8 cellular contexts compared by ENCODE assay signal in the genomic region with DNA sequence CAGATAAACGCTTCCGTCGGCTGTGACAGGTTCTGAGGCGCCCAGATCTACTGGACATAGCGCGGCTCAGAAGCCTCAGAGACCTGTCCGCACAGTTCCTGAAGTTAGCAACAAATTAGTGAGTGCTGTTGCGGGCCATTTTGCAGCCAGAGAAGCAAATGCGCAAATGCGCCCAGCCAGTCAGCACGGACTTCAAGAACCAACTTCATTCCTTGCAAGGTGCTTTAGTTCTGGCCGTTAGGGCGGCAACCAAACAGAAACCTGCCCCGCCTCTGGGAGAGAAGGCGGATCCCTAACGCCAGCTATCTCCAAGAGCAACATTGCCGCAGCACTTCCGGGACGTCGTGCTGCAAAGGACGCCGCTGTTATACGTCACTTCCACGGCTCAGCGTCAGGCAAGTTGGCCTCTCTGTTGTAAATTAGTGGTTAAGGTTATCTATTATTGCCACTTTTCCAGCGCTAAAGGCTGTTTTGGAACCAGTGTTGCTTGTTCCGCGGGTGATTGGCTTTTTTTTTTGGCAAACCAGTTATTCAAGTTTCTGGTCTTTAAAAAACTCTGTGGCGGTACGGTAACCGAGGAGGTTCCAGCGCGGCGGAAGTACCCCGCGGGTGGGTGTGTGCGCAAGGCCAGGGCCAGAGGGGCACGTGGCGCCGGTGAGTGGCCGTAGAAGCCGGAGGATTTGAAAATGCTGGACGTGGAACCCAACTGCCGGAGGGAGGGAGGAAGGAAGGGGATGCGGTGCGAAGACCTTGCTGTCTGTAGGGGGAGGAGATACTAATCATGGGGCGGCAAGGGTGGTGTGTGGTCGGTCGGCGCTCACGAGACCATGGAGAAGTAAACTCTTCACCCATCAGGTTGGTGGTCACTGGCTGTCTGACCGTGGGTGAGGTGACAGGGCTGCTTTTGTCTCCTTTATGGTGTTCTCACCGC. TPM values are rescaled to one million over a fixed set of nuclear protein-coding genes. Genes with fewer than 3 reads are reported as not detected.
DNase-seq lines count a peak whose midpoint lies in the region; TF ChIP-seq lines count a peak whose summit lies in the region.

Gene GAR1, plus strand, starts transcription at position 612 of the 931 bp plus-strand sequence. CDS start 403 bp downstream, outside the sequence.

- H3K9ac ChIP-seq in SK-N-MC (ENCODE audit: insufficient read length): peak within 1 kb of the TSS; percentile 93

- H3K4me3 Mint-ChIP-seq in HFFc6: peak within 1 kb of the TSS; percentile 98
- H3K4me3 Mint-ChIP-seq in activated naive CD4-positive, alpha-beta T cell treated with anti-CD3 and anti-CD28 coated beads, Interleukin-2, amount 10 ng/mL, durations not matched to agents 7 days and 5 days: peak within 1 kb of the TSS; percentile 98

- H3K36me3 Mint-ChIP-seq in HFFc6 (ENCODE audit: low read depth): peaks cover 29% of the 10 kb centered on the region
- peaks cover 43% of the 10 kb centered on the region for H3K36me3 Mint-ChIP-seq in activated naive CD4-positive, alpha-beta T cell treated with anti-CD3 and anti-CD28 coated beads, Interleukin-2, amount 10 ng/mL, durations not matched to agents 7 days and 5 days

- DNase-seq in GM04503 (ENCODE audit: low read depth) (peak; percentile 67), HFFc6 (peak; percentile 89), NB4 (ENCODE audit: low read depth) (peak; percentile 96), SK-N-MC (ENCODE audit: low read depth, low spot score) (peak; percentile 79), globus pallidus (ENCODE audit: low spot score) (peak; percentile 88), nucleus accumbens (lab: John Stamatoyannopoulos, UW) (peak; percentile 19 to 93 (median 80)), testis (peak; percentile 97)
- DNase-seq in activated naive CD4-positive, alpha-beta T cell treated with anti-CD3 and anti-CD28 coated beads, Interleukin-2, amount 10 ng/mL, durations not matched to agents 7 days and 5 days: peak; percentile 95

- H3K4me1 ChIP-seq in testis: peaks cover 8% of the 10 kb centered on the region

- H3K36me3 ChIP-seq in SK-N-MC (ENCODE audit: insufficient read depth, low read length) (peaks cover 36% of the 10 kb centered on the region), testis (ENCODE audit: low read depth, missing control alignments) (no peaks in the 10 kb centered on the region)

- peaks cover 36% of the 10 kb centered on the region for H3K4me1 Mint-ChIP-seq in HFFc6 (ENCODE audit: low read depth)
- H3K4me1 Mint-ChIP-seq in activated naive CD4-positive, alpha-beta T cell treated with anti-CD3 and anti-CD28 coated beads, Interleukin-2, amount 10 ng/mL, durations not matched to agents 7 days and 5 days: peaks cover 62% of the 10 kb centered on the region

- TF ChIP-seq CTCF in HFFc6 (IDR thresholded peaks at IDR 0.05): no peak; the same call in 1 of the 2 replicates
- no peak for TF ChIP-seq CTCF in NB4 (IDR thresholded peaks at IDR 0.05; ENCODE audit: low read depth, low read length)
- no peak for TF ChIP-seq CTCF in testis (IDR thresholded peaks at IDR 0.05)

- peak within 1 kb of the TSS; percentile 85 for H3K4me3 ChIP-seq in NB4 (ENCODE audit: low read depth, low read length)
- peak within 1 kb of the TSS; percentile 97 for H3K4me3 ChIP-seq in SK-N-MC
- peak within 1 kb of the TSS; percentile 84 to 87 for H3K4me3 ChIP-seq in testis

- H3K9me3 Mint-ChIP-seq in HFFc6: no peaks in the 10 kb centered on the region
- no peaks in the 10 kb centered on the region for H3K9me3 Mint-ChIP-seq in activated naive CD4-positive, alpha-beta T cell treated with anti-CD3 and anti-CD28 coated beads, Interleukin-2, amount 10 ng/mL, durations not matched to agents 7 days and 5 days

- H3K9me3 ChIP-seq in SK-N-MC (ENCODE audit: low read depth, low read length) (no peaks in the 10 kb centered on the region), testis (no peaks in the 10 kb centered on the region)

- CTCF ChIA-PET in activated naive CD4-positive, alpha-beta T cell treated with anti-CD3 and anti-CD28 coated beads, Interleukin-2, amount 10 ng/mL, durations not matched to agents 7 days and 5 days (lab: Charles Lee): interaction anchor here (1.0 kb wide), 1 partner anchor 12 kb away, joined by 3 read pairs; the partner anchor contains the start of gene RRH

- intact Hi-C loops in testis (cut with DNase I; ENCODE audit: low total_unique reads): loop anchor here (10.0 kb wide), 1 partner anchor 121 kb away; no protein-coding TSS in a partner anchor

- H3K27ac Mint-ChIP-seq in HFFc6: peak within 1 kb of the TSS; percentile 97
- peak within 1 kb of the TSS; percentile 98 for H3K27ac Mint-ChIP-seq in activated naive CD4-positive, alpha-beta T cell treated with anti-CD3 and anti-CD28 coated beads, Interleukin-2, amount 10 ng/mL, durations not matched to agents 7 days and 5 days

- peak; percentile 69 for TF ChIP-seq POLR2A in NB4 (IDR thresholded peaks at IDR 0.05; ENCODE audit: extremely low read depth, insufficient read length)
- no peak for TF ChIP-seq POLR2A in testis (IDR thresholded peaks at IDR 0.05)

- 0% methylated on average over 22 to 53 of the region's 53 CpGs for WGBS in testis, 2 donors

- peaks cover 6% of the 10 kb centered on the region for H3K27me3 Mint-ChIP-seq in HFFc6 (ENCODE audit: insufficient read depth)
- H3K27me3 Mint-ChIP-seq in activated naive CD4-positive, alpha-beta T cell treated with anti-CD3 and anti-CD28 coated beads, Interleukin-2, amount 10 ng/mL, durations not matched to agents 7 days and 5 days: no peaks in the 10 kb centered on the region

- H3K27me3 ChIP-seq in testis: no peaks in the 10 kb centered on the region

- H3K27ac ChIP-seq in SK-N-MC (peak within 1 kb of the TSS; percentile 89), testis (peak within 1 kb of the TSS; percentile 89 to 92)

RNA-seq across cellular contexts. Expression of gene GAR1, which starts in this region (rescaled TPM):
- 10 to 100 TPM; 20.1 to 26.8 (median 24.8) TPM for total RNA-seq in HFFc6 (2021; fragmentation: NEBNext Ultra II Directional; extraction: Animal tissue kit (Norgen Biotek cat#: 25700))
- total RNA-seq in testis: 10 to 100 TPM; 14.5 to 17.8 TPM
- 28.5 TPM for polyA plus RNA-seq in testis (ENCODE audit: insufficient read depth, low read depth, low replicate concordance)

Comparison
In these comparisons a context has a peak if more than half of its experiments do, and no peak if none do; other contexts are left out.
1. Peak in every context shown above with its lines: DNase-seq, H3K4me3 ChIP-seq and H3K27ac ChIP-seq.